Comparison of ENCODE assay signal across 7 cellular contexts in the genomic region with DNA sequence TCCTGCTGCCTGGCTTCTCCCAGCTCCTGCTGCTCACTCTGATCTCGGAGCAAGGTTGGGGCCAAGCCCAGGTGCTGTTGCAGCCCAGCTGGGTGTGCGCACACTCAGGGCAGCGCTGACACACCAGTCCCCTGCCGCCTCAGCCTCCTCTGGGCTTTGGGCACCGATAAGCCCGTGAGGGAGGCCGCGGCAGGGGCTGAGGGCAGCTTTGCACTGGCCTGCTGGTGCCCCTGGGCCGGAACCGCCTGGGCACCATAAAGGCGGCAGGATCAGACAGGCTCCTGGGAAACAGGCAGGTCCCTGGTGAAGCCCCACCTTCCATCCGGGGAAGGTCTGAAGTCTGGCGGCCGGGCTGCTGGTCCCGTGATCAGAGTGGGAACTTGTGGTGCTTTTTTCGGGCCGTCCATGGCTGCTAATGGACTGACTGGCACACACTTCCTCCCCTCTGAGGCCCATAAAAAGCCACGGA. TPM values are rescaled to one million over a fixed set of nuclear protein-coding genes. Genes with fewer than 3 reads are reported as not detected.
DNase-seq lines count a peak whose midpoint lies in the region; ATAC-seq and TF ChIP-seq lines count a peak whose summit lies in the region.

No MANE protein-coding gene starts in this region.

- peak; percentile 52 for ATAC-seq in HG02759 (IDR thresholded peaks at IDR 0.05; ENCODE audit: unreplicated experiment)
- peak; percentile 83 for ATAC-seq in left lobe of liver
- no peak for ATAC-seq in thoracic aorta (ENCODE audit: insufficient number of reproducible peaks, low FRiP score, low read depth)
- ATAC-seq in HG03457 (IDR thresholded peaks at IDR 0.05; ENCODE audit: unreplicated experiment): no peak

- DNase-seq in activated naive CD8-positive, alpha-beta T cell treated with anti-CD3 and anti-CD28 coated beads for 36 hours: peak; percentile 23
- DNase-seq in left lobe of liver (ENCODE audit: low spot score) (peak; percentile 78), thoracic aorta (ENCODE audit: low spot score) (no peak), NCI-H1417 (lab: John Stamatoyannopoulos, UW) (no peak), NAMALWA (ENCODE audit: low spot score) (no peak)

- H3K36me3 ChIP-seq in thoracic aorta: no peaks in the 10 kb centered on the region

- H3K36me3 Mint-ChIP-seq in activated naive CD8-positive, alpha-beta T cell treated with anti-CD3 and anti-CD28 coated beads for 36 hours: no peaks in the 10 kb centered on the region

- no peak for TF ChIP-seq CTCF in thoracic aorta (IDR thresholded peaks at IDR 0.05)

- H3K4me1 Mint-ChIP-seq in activated naive CD8-positive, alpha-beta T cell treated with anti-CD3 and anti-CD28 coated beads for 36 hours: peaks cover 9% of the 10 kb centered on the region

- H3K27me3 ChIP-seq in thoracic aorta (replicated peaks; ENCODE audit: insufficient read depth): no peaks in the 10 kb centered on the region

- H3K27me3 Mint-ChIP-seq in activated naive CD8-positive, alpha-beta T cell treated with anti-CD3 and anti-CD28 coated beads for 36 hours: peaks cover 48% of the 10 kb centered on the region

- H3K4me1 ChIP-seq in thoracic aorta (ENCODE audit: control insufficient read depth in 1 of 2, low read depth in 2 of 2): peaks cover 3 to 16% of the 10 kb centered on the region in 2 donors

- no peaks in the 10 kb centered on the region for H3K9me3 ChIP-seq in thoracic aorta

- H3K4me3 Mint-ChIP-seq in activated naive CD8-positive, alpha-beta T cell treated with anti-CD3 and anti-CD28 coated beads for 36 hours: peak overlapping the region; percentile 63

- no peaks in the 10 kb centered on the region for H3K9me3 Mint-ChIP-seq in activated naive CD8-positive, alpha-beta T cell treated with anti-CD3 and anti-CD28 coated beads for 36 hours

- H3K27ac Mint-ChIP-seq in activated naive CD8-positive, alpha-beta T cell treated with anti-CD3 and anti-CD28 coated beads for 36 hours: no peak overlapping the region

- peak overlapping the region; percentile 83 for H3K4me3 ChIP-seq in thoracic aorta

- H3K27ac ChIP-seq in thoracic aorta: no peak overlapping the region

RNA-seq across cellular contexts. Expression of a gene that starts 14.1 kb away (rescaled TPM):
- total RNA-seq in activated naive CD8-positive, alpha-beta T cell treated with anti-CD3 and anti-CD28 coated beads for 36 hours: 1 to 10 TPM in 1 of 2 experiments, under 1 TPM in 1; 0.54 to 1.3 TPM
- 1.6 TPM for total RNA-seq in left lobe of liver
- total RNA-seq in thoracic aorta: under 1 TPM; 0.81 to 0.92 TPM

Comparison
In these comparisons a context has a peak if more than half of its experiments do, and no peak if none do; other contexts are left out.
1. ATAC-seq: peak in HG02759 (single experiment) and left lobe of liver (single experiment); none in thoracic aorta (single experiment) and HG03457 (single experiment).
2. DNase-seq: peak in activated naive CD8-positive, alpha-beta T cell treated with anti-CD3 and anti-CD28 coated beads for 36 hours (single experiment) and left lobe of liver (single experiment); none in thoracic aorta (single experiment), NCI-H1417 (0 of 3) and NAMALWA (single experiment).